1 cellular context compared by ENCODE assay signal in genomic region chr7:98119257-98119918, GRCh38.
TF ChIP-seq lines count a peak whose summit lies in the region.

No MANE protein-coding gene starts in this region.

TF ChIP-seq in HEK293, 187 proteins besides CTCF, POLR2A, EP300 and RAD21 (continued from another document):
- TF ChIP-seq, protein P1, sequence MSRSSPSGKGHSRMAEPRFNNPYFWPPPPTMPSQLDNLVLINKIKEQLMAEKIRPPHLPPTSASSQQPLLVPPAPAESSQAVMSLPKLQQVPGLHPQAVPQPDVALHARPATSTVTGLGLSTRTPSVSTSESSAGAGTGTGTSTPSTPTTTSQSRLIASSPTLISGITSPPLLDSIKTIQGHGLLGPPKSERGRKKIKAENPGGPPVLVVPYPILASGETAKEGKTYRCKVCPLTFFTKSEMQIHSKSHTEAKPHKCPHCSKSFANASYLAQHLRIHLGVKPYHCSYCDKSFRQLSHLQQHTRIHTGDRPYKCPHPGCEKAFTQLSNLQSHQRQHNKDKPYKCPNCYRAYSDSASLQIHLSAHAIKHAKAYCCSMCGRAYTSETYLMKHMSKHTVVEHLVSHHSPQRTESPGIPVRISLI (tag by site-specific recombination; IDR thresholded peaks at IDR 0.05): peak; percentile 58; the same call in 1 of the 2 replicates
- TF ChIP-seq ZNF629 (tag by site-specific recombination; IDR thresholded peaks at IDR 0.05) (0 out of 2 replicates have a peak, but pooled peaks have one; percentile 37), GLIS1 (tag by site-specific recombination; IDR thresholded peaks at IDR 0.05) (peak; percentile 73), ZNF366 (tag by site-specific recombination; conservative IDR thresholded peaks at IDR 0.05) (0 out of 2 replicates have a peak, but pooled peaks have one; percentile 29)
